In genomic region chr17:75828741-75829140, GRCh38 we compare ENCODE assay signal across 23 cellular contexts. TPM values are rescaled to one million over a fixed set of nuclear protein-coding genes. Genes with fewer than 3 reads are reported as not detected.
DNase-seq lines count a peak whose midpoint lies in the region; ATAC-seq, FAIRE-seq and TF ChIP-seq lines count a peak whose summit lies in the region.
"Had no signal": no experiment of that assay in that cellular context is flagged by ENCODE, and none has a peak within 500 bp of the region (broad histone marks: within the 10 kb centered on the region; RNA-seq: fewer than 3 reads in every experiment).

No MANE protein-coding gene starts in this region.

- H3K36me3 ChIP-seq in HepG2 (replicated peaks in 1 of 2; ENCODE audit: control insufficient read depth in 1 of 2, insufficient read depth in 2 of 2, low read length in 2 of 2) (peaks cover 12 to 30% of the 10 kb centered on the region in 2 experiments; a peak in 4 of 5 replicates), right lobe of liver (peaks cover 0 to 38% (median under 1%) of the 10 kb centered on the region in 4 donors), ovary (no peaks in the 10 kb centered on the region)

- H3K9me3 ChIP-seq in HepG2 (ENCODE audit: low read length) (no peaks in the 10 kb centered on the region), right lobe of liver (no peaks in the 10 kb centered on the region), ovary (no peaks in the 10 kb centered on the region)
- H3K9me3 ChIP-seq: ascending aorta, gastroesophageal sphincter, right atrium auricular region, SJSA1, tibial nerve had no signal

- H3K27me3 ChIP-seq in HepG2 (ENCODE audit: control insufficient read depth in 1 of 2, insufficient read depth in 2 of 2, low read length in 2 of 2), result no peaks in the 10 kb centered on the region
- H3K27me3 ChIP-seq in right lobe of liver, result no peaks in the 10 kb centered on the region
- no peaks in the 10 kb centered on the region for H3K27me3 ChIP-seq in ovary
- H3K27me3 ChIP-seq: ascending aorta, gastroesophageal sphincter, right atrium auricular region, SJSA1, tibial nerve had no signal

- no peak overlapping the region for H3K4me2 ChIP-seq in HepG2 (ENCODE audit: low read depth, low read length)

- TF ChIP-seq POLR2A in HepG2 (IDR thresholded peaks at IDR 0.05; ENCODE audit: insufficient read depth in 1 of 2, low read depth in 2 of 2, low read length in 2 of 2) (no peak), right lobe of liver (IDR thresholded peaks at IDR 0.05) (no peak), ovary (IDR thresholded peaks at IDR 0.05) (no peak)

- TF ChIP-seq EP300 in HepG2 (IDR thresholded peaks at IDR 0.05; ENCODE audit: low read depth in 2 of 2, low read length in 2 of 2), result no peak
- no peak for TF ChIP-seq EP300 in HepG2 (CRISPR knock-in tag; IDR thresholded peaks at IDR 0.05; ENCODE audit: borderline replicate concordance)
- TF ChIP-seq EP300 in ovary (IDR thresholded peaks at IDR 0.05), result no peak

- WGBS in HepG2 (ENCODE audit: low lambda C conversion rate), result 89% methylated on average over 19 of the region's 19 CpGs
- WGBS in right lobe of liver (ENCODE audit: insufficient coverage, low coverage, low lambda C conversion rate, missing lambda C conversion rate), result 78% methylated on average over 4 of the region's 19 CpGs
- 89 to 94% (median 92%) methylated on average over 19 of the region's 19 CpGs for WGBS in ovary, 3 donors

- H3K27ac ChIP-seq in HepG2 (ENCODE audit: extremely low read length, insufficient read depth, low read length), result no peak overlapping the region
- H3K27ac ChIP-seq in right lobe of liver, result no peak overlapping the region
- H3K27ac ChIP-seq in RWPE1, result peak overlapping the region; percentile 67
- no peak overlapping the region for H3K27ac ChIP-seq in ovary
- H3K27ac ChIP-seq: SJSA1 had no signal

- FAIRE-seq in HepG2 (lab: Jason Lieb, UNC), result no peak
- FAIRE-seq: endometrium, TTC549 had no signal

- BruUV-seq in HepG2 (replicated peaks; lab: Mats Ljungman, UMichigan), result no TSS peak

- TF ChIP-seq CTCF in HepG2 (CRISPR knock-in tag; IDR thresholded peaks at IDR 0.05) (no peak), right lobe of liver (IDR thresholded peaks at IDR 0.05) (no peak), RWPE1 (conservative IDR thresholded peaks at IDR 0.05; ENCODE audit: low read depth) (no peak), ovary (IDR thresholded peaks at IDR 0.05) (no peak)

- H3K4me3 ChIP-seq in HepG2 (replicated peaks in 1 of 3; ENCODE audit: insufficient read depth in 1 of 3, low read depth in 2 of 3, low read length in 3 of 3), result no peak overlapping the region
- no peak overlapping the region for H3K4me3 ChIP-seq in right lobe of liver
- no peak overlapping the region for H3K4me3 ChIP-seq in ovary
- H3K4me3 ChIP-seq: ascending aorta, SJSA1 had no signal

- CTCF ChIA-PET in HepG2 (lab: Yijun Ruan, JAX; ENCODE audit: low intra/inter-chr PET ratio, low total read pairs), result no interaction called here
- CTCF ChIA-PET in RWPE1 (lab: Yijun Ruan, JAX), result interaction anchor here (0.5 to 1.6 kb wide), 3 partner anchors 14 to 67 kb away, joined by 3 to 7 read pairs (median 5); no protein-coding TSS in a partner anchor

- no peak for DNase-seq in HepG2 (ENCODE audit: low spot score)
- no peak for DNase-seq in right lobe of liver
- no peak for DNase-seq in RWPE1 (ENCODE audit: low spot score)
- no peak for DNase-seq in left lobe of liver (ENCODE audit: low spot score)
- DNase-seq in nucleus accumbens (lab: John Stamatoyannopoulos, UW), result no peak
- DNase-seq in ovary, result no peak
- DNase-seq in stimulated activated CD4-positive, alpha-beta T cell treated with anti-CD3 and anti-CD28 coated beads, Interleukin-2, amount 100 ng/mL, for 48 hours, result no peak
- DNase-seq: activated CD4-positive, alpha-beta T cell treated with anti-CD3 and anti-CD28 coated beads for 1 hour; activated CD8-positive, alpha-beta memory T cell treated with anti-CD3 and anti-CD28 coated beads, Interleukin-2, amount 50 U/mL, for 4 hours; CD4-positive, alpha-beta memory T cell; GDM1; mammary epithelial cell; NCI-H1436; NCI-H524; stimulated activated naive CD8-positive, alpha-beta T cell treated with anti-CD3 and anti-CD28 coated beads, Interleukin-15, Interleukin-2, amounts not matched to agents 100 U/mL and 50 U/mL, for 24 hours had no signal

- POLR2A ChIA-PET in HepG2 (lab: Yijun Ruan, JAX) (interaction anchor here (1.8 to 8.0 kb wide), 4 partner anchors 12 to 49 kb away, joined by 5 to 88 read pairs (median 24); partner anchors contain the start of genes UNC13D and WBP2), RWPE1 (lab: Yijun Ruan, JAX; ENCODE audit: low non-redundant PET) (interaction anchor here (1.7 kb wide), 1 partner anchor 49 kb away, joined by 4 read pairs; no protein-coding TSS in a partner anchor)

- no peak for TF ChIP-seq RAD21 in HepG2 (CRISPR knock-in tag; IDR thresholded peaks at IDR 0.05)

- H4K20me1 ChIP-seq in HepG2 (ENCODE audit: insufficient read depth, low read length), result no peaks in the 10 kb centered on the region

- ATAC-seq in HepG2 (no peak), right lobe of liver (no peak), left lobe of liver (peak; percentile 31)
- ATAC-seq: gastroesophageal sphincter; Panc1; stimulated activated naive CD8-positive, alpha-beta T cell treated with anti-CD3 and anti-CD28 coated beads, Interleukin-15, Interleukin-2, amounts not matched to agents 100 U/mL and 50 U/mL, for 24 hours had no signal

- H3K79me2 ChIP-seq in HepG2 (ENCODE audit: insufficient read depth, low read length), result no peaks in the 10 kb centered on the region

- in situ Hi-C loops in HepG2 (cut with HindIII; ENCODE audit: extremely low pct_ligation_motif_present, low pct_unique_long_range_greater_than_20kb), result no loop called here

- no peak overlapping the region for H2AFZ ChIP-seq in HepG2 (ENCODE audit: low read length)

- intact Hi-C loops in HepG2 (cut with micrococcal nuclease; ENCODE audit: unreplicated experiment), result loop anchor here (5.0 kb wide), 1 partner anchor 51 kb away; a partner anchor contains a TSS
- intact Hi-C loops in right lobe of liver (cut with DNase I), result loop anchor here in 1 of 2 donors (10.0 kb wide), 1 partner anchor 74 kb away; no protein-coding TSS in a partner anchor
- intact Hi-C loops in ovary (cut with DNase I), result no loop called here

- H3K4me1 ChIP-seq in HepG2 (ENCODE audit: insufficient read depth, low read length) (peaks cover 22% of the 10 kb centered on the region), right lobe of liver (peaks cover 0 to 13% (median 0%) of the 10 kb centered on the region in 4 donors), ovary (ENCODE audit: insufficient read depth) (peaks cover 3% of the 10 kb centered on the region)

- no peak overlapping the region for H3K9ac ChIP-seq in HepG2 (ENCODE audit: insufficient read depth, low read depth, low read length)

RNA-seq across cellular contexts. Expression of gene UNC13D, which starts 15.5 kb away (rescaled TPM):
- total RNA-seq in HepG2 (2016; rRNA removed; fragmentation: Illumina TruSeq; extraction: Trizol) (27.2 and 42.7 TPM in 2 replicates), right lobe of liver (10 to 100 TPM in 3 of 6 experiments, 1 to 10 TPM in 3; 3.4 to 12.5 (median 10.7) TPM), left lobe of liver (10.8 TPM), ovary (10 to 100 TPM; 10.7 to 24.9 (median 14.1) TPM)
- total RNA-seq in HepG2 (2016; cell fraction: cytosol; rRNA removed; fragmentation: Illumina TruSeq; extraction: Trizol; ENCODE audit: low read depth), result 14.5 and 15.7 TPM in 2 replicates
- total RNA-seq in HepG2 (2016; cell fraction: insoluble cytoplasmic fraction; rRNA removed; fragmentation: Illumina TruSeq; extraction: Trizol), result 22.9 and 43.4 TPM in 2 replicates
- total RNA-seq in HepG2 (2016; cell fraction: membrane; rRNA removed; fragmentation: Illumina TruSeq; extraction: Trizol), result 23.8 and 27.2 TPM in 2 replicates
- 38.7 and 48.5 TPM in 2 replicates for total RNA-seq in HepG2 (2016; cell fraction: nucleus; rRNA removed; fragmentation: Illumina TruSeq; extraction: Trizol)
- polyA plus RNA-seq in HepG2 (2011; rRNA removed) (29.7 and 40.0 TPM in 2 replicates), ovary (10 to 100 TPM in 1 of 2 donors, 1 to 10 TPM in 1; 8.9 to 17.1 TPM)
- 7.5 and 12.9 TPM in 2 replicates for polyA plus RNA-seq in HepG2 (2011; cell fraction: cytosol; rRNA removed)
- polyA plus RNA-seq in HepG2 (2011; cell fraction: nucleus; rRNA removed), result 244 and 327 TPM in 2 replicates
- 21.7 and 27.3 TPM in 2 replicates for polyA plus RNA-seq in HepG2 (2012)
- 6.0 and 6.9 TPM in 2 replicates for polyA plus RNA-seq in HepG2 (2016; cell fraction: cytosol; fragmentation: Illumina TruSeq; extraction: Trizol; ENCODE audit: low read depth)
- polyA plus RNA-seq in HepG2 (2016; cell fraction: insoluble cytoplasmic fraction; fragmentation: Illumina TruSeq; extraction: Trizol; ENCODE audit: low read depth), result 21.6 and 29.9 TPM in 2 replicates
- 17.3 and 18.9 TPM in 2 replicates for polyA plus RNA-seq in HepG2 (2016; cell fraction: membrane; fragmentation: Illumina TruSeq; extraction: Trizol; ENCODE audit: low read depth)
- polyA plus RNA-seq in HepG2 (2016; cell fraction: nucleus; fragmentation: Illumina TruSeq; extraction: Trizol; ENCODE audit: insufficient read depth, low read depth), result 126 and 127 TPM in 2 replicates
- 76.6 and 82.7 TPM in 2 replicates for polyA minus RNA-seq in HepG2 (2011; rRNA and poly(A)+ RNA removed; ENCODE audit: low replicate concordance)
- polyA minus RNA-seq in HepG2 (2011; cell fraction: cytosol; rRNA and poly(A)+ RNA removed), result 20.3 and 24.5 TPM in 2 replicates
- polyA minus RNA-seq in HepG2 (2011; cell fraction: nucleus; rRNA and poly(A)+ RNA removed), result 59.1 and 68.5 TPM in 2 replicates
- total RNA-seq: SJSA1 had no signal

RNA-seq across cellular contexts. Expression of gene WBP2, which starts 26.4 kb away (rescaled TPM):
- total RNA-seq in HepG2 (2016; rRNA removed; fragmentation: Illumina TruSeq; extraction: Trizol) (28.2 and 29.2 TPM in 2 replicates), right lobe of liver (10 to 100 TPM; 57.5 to 99.2 (median 68.7) TPM), left lobe of liver (68.3 TPM), ovary (100 to 1,000 TPM in 3 of 7 donors, 10 to 100 TPM in 4; 48.5 to 131 (median 92.7) TPM)
- total RNA-seq in HepG2 (2016; cell fraction: cytosol; rRNA removed; fragmentation: Illumina TruSeq; extraction: Trizol; ENCODE audit: low read depth), result 15.4 and 19.3 TPM in 2 replicates
- 23.5 and 33.2 TPM in 2 replicates for total RNA-seq in HepG2 (2016; cell fraction: insoluble cytoplasmic fraction; rRNA removed; fragmentation: Illumina TruSeq; extraction: Trizol)
- total RNA-seq in HepG2 (2016; cell fraction: membrane; rRNA removed; fragmentation: Illumina TruSeq; extraction: Trizol), result 22.1 and 25.3 TPM in 2 replicates
- total RNA-seq in HepG2 (2016; cell fraction: nucleus; rRNA removed; fragmentation: Illumina TruSeq; extraction: Trizol), result 17.9 and 23.5 TPM in 2 replicates
- polyA plus RNA-seq in HepG2 (2011; rRNA removed) (29.5 and 34.6 TPM in 2 replicates), ovary (100 to 1,000 TPM; 118 to 184 TPM)
- polyA plus RNA-seq in HepG2 (2011; cell fraction: cytosol; rRNA removed), result 24.9 and 26.1 TPM in 2 replicates
- 77.1 and 77.4 TPM in 2 replicates for polyA plus RNA-seq in HepG2 (2011; cell fraction: nucleus; rRNA removed)
- polyA plus RNA-seq in HepG2 (2012), result 95.2 and 97.1 TPM in 2 replicates
- polyA plus RNA-seq in HepG2 (2016; cell fraction: cytosol; fragmentation: Illumina TruSeq; extraction: Trizol; ENCODE audit: low read depth), result 14.4 and 17.2 TPM in 2 replicates
- 51.6 and 76.7 TPM in 2 replicates for polyA plus RNA-seq in HepG2 (2016; cell fraction: insoluble cytoplasmic fraction; fragmentation: Illumina TruSeq; extraction: Trizol; ENCODE audit: low read depth)
- polyA plus RNA-seq in HepG2 (2016; cell fraction: membrane; fragmentation: Illumina TruSeq; extraction: Trizol; ENCODE audit: low read depth), result 27.3 and 29.7 TPM in 2 replicates
- polyA plus RNA-seq in HepG2 (2016; cell fraction: nucleus; fragmentation: Illumina TruSeq; extraction: Trizol; ENCODE audit: insufficient read depth, low read depth), result 87.1 and 89.4 TPM in 2 replicates
- polyA minus RNA-seq in HepG2 (2011; rRNA and poly(A)+ RNA removed; ENCODE audit: low replicate concordance), result 39.8 and 42.3 TPM in 2 replicates
- polyA minus RNA-seq in HepG2 (2011; cell fraction: cytosol; rRNA and poly(A)+ RNA removed), result 35.5 and 39.9 TPM in 2 replicates
- polyA minus RNA-seq in HepG2 (2011; cell fraction: nucleus; rRNA and poly(A)+ RNA removed), result 30.1 and 38.2 TPM in 2 replicates

RNA-seq across cellular contexts. Expression of gene UNK, which starts 44.1 kb away (rescaled TPM):
- total RNA-seq in HepG2 (2016; rRNA removed; fragmentation: Illumina TruSeq; extraction: Trizol), result 28.6 and 33.0 TPM in 2 replicates
- 37.2 and 44.0 TPM in 2 replicates for total RNA-seq in HepG2 (2016; cell fraction: cytosol; rRNA removed; fragmentation: Illumina TruSeq; extraction: Trizol; ENCODE audit: low read depth)
- total RNA-seq in HepG2 (2016; cell fraction: insoluble cytoplasmic fraction; rRNA removed; fragmentation: Illumina TruSeq; extraction: Trizol), result 21.2 and 33.0 TPM in 2 replicates
- 58.6 and 59.5 TPM in 2 replicates for total RNA-seq in HepG2 (2016; cell fraction: membrane; rRNA removed; fragmentation: Illumina TruSeq; extraction: Trizol)
- 38.6 and 43.6 TPM in 2 replicates for total RNA-seq in HepG2 (2016; cell fraction: nucleus; rRNA removed; fragmentation: Illumina TruSeq; extraction: Trizol)
- polyA plus RNA-seq in HepG2 (2011; rRNA removed), result 30.7 and 31.6 TPM in 2 replicates
- polyA plus RNA-seq in HepG2 (2011; cell fraction: cytosol; rRNA removed), result 18.7 and 21.7 TPM in 2 replicates
- 50.0 and 56.4 TPM in 2 replicates for polyA plus RNA-seq in HepG2 (2011; cell fraction: nucleus; rRNA removed)
- polyA plus RNA-seq in HepG2 (2012), result 20.8 and 23.9 TPM in 2 replicates
- polyA plus RNA-seq in HepG2 (2016; cell fraction: cytosol; fragmentation: Illumina TruSeq; extraction: Trizol; ENCODE audit: low read depth), result 55.3 and 62.7 TPM in 2 replicates
- polyA plus RNA-seq in HepG2 (2016; cell fraction: insoluble cytoplasmic fraction; fragmentation: Illumina TruSeq; extraction: Trizol; ENCODE audit: low read depth), result 28.7 and 35.1 TPM in 2 replicates
- 64.7 and 69.9 TPM in 2 replicates for polyA plus RNA-seq in HepG2 (2016; cell fraction: membrane; fragmentation: Illumina TruSeq; extraction: Trizol; ENCODE audit: low read depth)
- polyA plus RNA-seq in HepG2 (2016; cell fraction: nucleus; fragmentation: Illumina TruSeq; extraction: Trizol; ENCODE audit: insufficient read depth, low read depth), result 52.8 and 60.0 TPM in 2 replicates
- polyA minus RNA-seq in HepG2 (2011; rRNA and poly(A)+ RNA removed; ENCODE audit: low replicate concordance), result 24.3 and 28.1 TPM in 2 replicates
- polyA minus RNA-seq in HepG2 (2011; cell fraction: cytosol; rRNA and poly(A)+ RNA removed), result 10.4 and 14.9 TPM in 2 replicates
- 78.9 and 91.3 TPM in 2 replicates for polyA minus RNA-seq in HepG2 (2011; cell fraction: nucleus; rRNA and poly(A)+ RNA removed)
- 10 to 100 TPM in 4 of 6 experiments, 1 to 10 TPM in 2; 5.8 to 29.2 (median 11.1) TPM for total RNA-seq in right lobe of liver
- 7.0 TPM for total RNA-seq in left lobe of liver
- total RNA-seq in ovary, result 10 to 100 TPM; 27.5 to 58.1 (median 40.8) TPM
- 10 to 100 TPM; 12.7 to 34.9 TPM for polyA plus RNA-seq in ovary

RNA-seq across cellular contexts. Expression of gene TRIM47, which starts 49.6 kb away (rescaled TPM):
- 59.7 and 82.0 TPM in 2 replicates for total RNA-seq in HepG2 (2016; rRNA removed; fragmentation: Illumina TruSeq; extraction: Trizol)
- total RNA-seq in HepG2 (2016; cell fraction: cytosol; rRNA removed; fragmentation: Illumina TruSeq; extraction: Trizol; ENCODE audit: low read depth), result 24.8 and 27.6 TPM in 2 replicates
- 52.0 and 87.1 TPM in 2 replicates for total RNA-seq in HepG2 (2016; cell fraction: insoluble cytoplasmic fraction; rRNA removed; fragmentation: Illumina TruSeq; extraction: Trizol)
- total RNA-seq in HepG2 (2016; cell fraction: membrane; rRNA removed; fragmentation: Illumina TruSeq; extraction: Trizol), result 34.8 and 37.7 TPM in 2 replicates
- total RNA-seq in HepG2 (2016; cell fraction: nucleus; rRNA removed; fragmentation: Illumina TruSeq; extraction: Trizol), result 65.7 and 73.6 TPM in 2 replicates
- 33.5 and 45.8 TPM in 2 replicates for polyA plus RNA-seq in HepG2 (2011; rRNA removed)
- polyA plus RNA-seq in HepG2 (2011; cell fraction: cytosol; rRNA removed), result 29.2 and 33.8 TPM in 2 replicates
- polyA plus RNA-seq in HepG2 (2011; cell fraction: nucleus; rRNA removed), result 126 and 158 TPM in 2 replicates
- polyA plus RNA-seq in HepG2 (2012), result 46.3 and 58.3 TPM in 2 replicates
- polyA plus RNA-seq in HepG2 (2016; cell fraction: cytosol; fragmentation: Illumina TruSeq; extraction: Trizol; ENCODE audit: low read depth), result 11.8 and 13.6 TPM in 2 replicates
- 67.4 and 93.5 TPM in 2 replicates for polyA plus RNA-seq in HepG2 (2016; cell fraction: insoluble cytoplasmic fraction; fragmentation: Illumina TruSeq; extraction: Trizol; ENCODE audit: low read depth)
- polyA plus RNA-seq in HepG2 (2016; cell fraction: membrane; fragmentation: Illumina TruSeq; extraction: Trizol; ENCODE audit: low read depth), result 24.7 and 30.6 TPM in 2 replicates
- 129 and 138 TPM in 2 replicates for polyA plus RNA-seq in HepG2 (2016; cell fraction: nucleus; fragmentation: Illumina TruSeq; extraction: Trizol; ENCODE audit: insufficient read depth, low read depth)
- 24.4 and 64.0 TPM in 2 replicates for polyA minus RNA-seq in HepG2 (2011; rRNA and poly(A)+ RNA removed; ENCODE audit: low replicate concordance)
- 30.4 and 41.4 TPM in 2 replicates for polyA minus RNA-seq in HepG2 (2011; cell fraction: cytosol; rRNA and poly(A)+ RNA removed)
- polyA minus RNA-seq in HepG2 (2011; cell fraction: nucleus; rRNA and poly(A)+ RNA removed), result 31.9 and 40.8 TPM in 2 replicates
- 10 to 100 TPM in 5 of 6 experiments, 1 to 10 TPM in 1; 9.1 to 27.0 (median 21.5) TPM for total RNA-seq in right lobe of liver
- 24.3 TPM for total RNA-seq in left lobe of liver
- 10 to 100 TPM in 6 of 7 donors, 1 to 10 TPM in 1; 7.2 to 38.3 (median 18.6) TPM for total RNA-seq in ovary
- polyA plus RNA-seq in ovary, result 10 to 100 TPM; 10.1 to 11.5 TPM
